Comparison of ENCODE assay signal across 26 cellular contexts in genomic region chr9:128355451-128355850, GRCh38. TPM values are rescaled to one million over a fixed set of nuclear protein-coding genes. Genes with fewer than 3 reads are reported as not detected.
DNase-seq lines count a peak whose midpoint lies in the region; ATAC-seq and TF ChIP-seq lines count a peak whose summit lies in the region.
"Had no signal": no experiment of that assay in that cellular context is flagged by ENCODE, and none has a peak within 500 bp of the region (broad histone marks: within the 10 kb centered on the region; RNA-seq: fewer than 3 reads in every experiment).

No MANE protein-coding gene starts in this region.

- no peak overlapping the region for H3K4me2 ChIP-seq in mesenchymal stem cell (ENCODE audit: low read length, poor library complexity, severe bottlenecking)
- H3K4me2 ChIP-seq: BLaER1 had no signal

- no peak overlapping the region for H3K4me3 Mint-ChIP-seq in stimulated activated effector memory CD8-positive, alpha-beta T cell treated with anti-CD3 and anti-CD28 coated beads, Interleukin-12 subunit alpha, Interleukin-12 subunit beta, amount 100 ng/mL, for 72 hours
- H3K4me3 Mint-ChIP-seq: CD14-positive monocyte; CD4-positive, CD25-positive, alpha-beta regulatory T cell; CD8-positive, alpha-beta memory T cell had no signal

- H2BK120ac ChIP-seq in mesenchymal stem cell (ENCODE audit: low read depth, low read length) = no peak overlapping the region

- WGBS in body of pancreas, 2 donors = 94 to 97% methylated on average over 6 to 19 of the region's 19 CpGs
- 97% methylated on average over 19 of the region's 19 CpGs for WGBS in mesenchymal stem cell

- POLR2A ChIA-PET in RWPE1 (lab: Yijun Ruan, JAX; ENCODE audit: low non-redundant PET) = no interaction called here

- H2BK5ac ChIP-seq in mesenchymal stem cell (ENCODE audit: low read depth, low read length, poor library complexity, severe bottlenecking) = no peak overlapping the region

- no peak overlapping the region for H2AFZ ChIP-seq in mesenchymal stem cell (ENCODE audit: low read depth, low read length)

- H3K36me3 ChIP-seq in body of pancreas (replicated peaks in 1 of 2; ENCODE audit: insufficient read depth in 1 of 2, low read depth in 2 of 2) (peaks cover 0 to 7% of the 10 kb centered on the region in 2 donors), mesenchymal stem cell (ENCODE audit: control insufficient read depth in 1 of 2, insufficient read depth in 2 of 2, low read depth in 1 of 2, low read length in 2 of 2) (peaks cover 43 to 61% of the 10 kb centered on the region in 2 experiments)

- H3K27ac ChIP-seq in RWPE1 (peak overlapping the region; percentile 41; the same call in 1 of the 2 replicates), body of pancreas (no peak overlapping the region), mesenchymal stem cell (ENCODE audit: low read length, poor library complexity, severe bottlenecking) (no peak overlapping the region)
- H3K27ac ChIP-seq: BLaER1 had no signal

- H3K9me3 Mint-ChIP-seq in stimulated activated effector memory CD8-positive, alpha-beta T cell treated with anti-CD3 and anti-CD28 coated beads, Interleukin-12 subunit alpha, Interleukin-12 subunit beta, amount 100 ng/mL, for 72 hours = no peaks in the 10 kb centered on the region
- H3K9me3 Mint-ChIP-seq: CD14-positive monocyte; CD4-positive, alpha-beta memory T cell; CD4-positive, CD25-positive, alpha-beta regulatory T cell; CD8-positive, alpha-beta memory T cell had no signal

- H3K4ac ChIP-seq in mesenchymal stem cell (ENCODE audit: low read depth in 1 of 2, low read length in 2 of 2) = no peak overlapping the region

- no peaks in the 10 kb centered on the region for H3K79me1 ChIP-seq in mesenchymal stem cell (replicated peaks; ENCODE audit: low read length, poor library complexity, severe bottlenecking)

- DNase-seq in RWPE1 (ENCODE audit: low spot score) (no peak), body of pancreas (no peak), mesenchymal stem cell (no peak), cardiac septum (ENCODE audit: low spot score) (no peak), NCI-H1694 (lab: John Stamatoyannopoulos, UW) (no peak), NCI-H510A (lab: John Stamatoyannopoulos, UW) (no peak)
- DNase-seq in stimulated activated effector memory CD8-positive, alpha-beta T cell treated with anti-CD3 and anti-CD28 coated beads, Interleukin-12 subunit alpha, Interleukin-12 subunit beta, amount 100 ng/mL, for 72 hours (ENCODE audit: low spot score in 2 of 2) = no peak
- DNase-seq: 8988T; ACHN; BE2C; C1 segment of cervical spinal cord; CD4-positive, alpha-beta memory T cell; CD4-positive, CD25-positive, alpha-beta regulatory T cell; CD8-positive, alpha-beta memory T cell; COR-L47; DMS 273 treated with DMSO at 0.1 percent for 48 hours; DMS153; DMS53; DMS79; DND-41; EL; GDM1 had no signal

- intact Hi-C loops in body of pancreas (cut with DNase I) = no loop called here
- intact Hi-C loops in cardiac septum (cut with DNase I) = no loop called here

- no peak overlapping the region for H3K14ac ChIP-seq in mesenchymal stem cell (ENCODE audit: low read length in 2 of 2)

- no peaks in the 10 kb centered on the region for H3K27me3 ChIP-seq in body of pancreas
- no peaks in the 10 kb centered on the region for H3K27me3 ChIP-seq in mesenchymal stem cell (ENCODE audit: control insufficient read depth in 1 of 2, insufficient read depth in 1 of 2, low read length in 2 of 2)
- H3K27me3 ChIP-seq: BE2C, BLaER1 had no signal

- no peaks in the 10 kb centered on the region for H3K4me1 Mint-ChIP-seq in stimulated activated effector memory CD8-positive, alpha-beta T cell treated with anti-CD3 and anti-CD28 coated beads, Interleukin-12 subunit alpha, Interleukin-12 subunit beta, amount 100 ng/mL, for 72 hours
- H3K4me1 Mint-ChIP-seq: CD14-positive monocyte; CD4-positive, alpha-beta memory T cell; CD4-positive, CD25-positive, alpha-beta regulatory T cell; CD8-positive, alpha-beta memory T cell had no signal

- no peak for TF ChIP-seq POLR2A in body of pancreas (IDR thresholded peaks at IDR 0.05)

- H3K18ac ChIP-seq in mesenchymal stem cell (ENCODE audit: low read depth in 1 of 2, low read length in 2 of 2) = no peak overlapping the region

- peak; percentile 14 for ATAC-seq in body of pancreas
- no peak for ATAC-seq in stimulated activated effector memory CD8-positive, alpha-beta T cell treated with anti-CD3 and anti-CD28 coated beads, Interleukin-12 subunit alpha, Interleukin-12 subunit beta, amount 100 ng/mL, for 72 hours
- no peak for ATAC-seq in HG02840 (IDR thresholded peaks at IDR 0.05; ENCODE audit: low FRiP score, unreplicated experiment)
- ATAC-seq: GM12878 had no signal

- no peak overlapping the region for H2BK12ac ChIP-seq in mesenchymal stem cell (ENCODE audit: low read length in 2 of 2)

- H4K91ac ChIP-seq in mesenchymal stem cell (ENCODE audit: low read length) = peak overlapping the region; percentile 28

- TF ChIP-seq CTCF in RWPE1 (conservative IDR thresholded peaks at IDR 0.05; ENCODE audit: low read depth) (no peak), body of pancreas (IDR thresholded peaks at IDR 0.05) (no peak)

- H3K9ac ChIP-seq in mesenchymal stem cell (ENCODE audit: low read length) = no peak overlapping the region
- H3K9ac ChIP-seq: BLaER1 had no signal

- H4K8ac ChIP-seq in mesenchymal stem cell (ENCODE audit: low read length) = no peak overlapping the region

- no peak overlapping the region for H3K23ac ChIP-seq in mesenchymal stem cell (ENCODE audit: low read length in 2 of 2)

- no peak overlapping the region for H2BK15ac ChIP-seq in mesenchymal stem cell (ENCODE audit: low read depth, poor library complexity, severe bottlenecking)

- peaks cover 58% of the 10 kb centered on the region for H3K36me3 Mint-ChIP-seq in stimulated activated effector memory CD8-positive, alpha-beta T cell treated with anti-CD3 and anti-CD28 coated beads, Interleukin-12 subunit alpha, Interleukin-12 subunit beta, amount 100 ng/mL, for 72 hours

- CTCF ChIA-PET in RWPE1 (lab: Yijun Ruan, JAX) = interaction anchor here (0.7 to 1.7 kb wide), 2 partner anchors 14 to 26 kb away, joined by 4 to 7 read pairs; no protein-coding TSS in a partner anchor

- H3K4me3 ChIP-seq in body of pancreas = no peak overlapping the region
- H3K4me3 ChIP-seq in mesenchymal stem cell (ENCODE audit: insufficient read depth in 1 of 2, low read depth in 1 of 2, low read length in 2 of 2) = no peak overlapping the region
- H3K4me3 ChIP-seq: BLaER1, GM12878 had no signal

- no peaks in the 10 kb centered on the region for H3K9me3 ChIP-seq in body of pancreas
- no peaks in the 10 kb centered on the region for H3K9me3 ChIP-seq in mesenchymal stem cell (ENCODE audit: control insufficient read depth, low read length)
- H3K9me3 ChIP-seq: BE2C, BLaER1 had no signal

- H3K4me1 ChIP-seq in body of pancreas (no peaks in the 10 kb centered on the region), mesenchymal stem cell (ENCODE audit: control insufficient read depth, insufficient read depth, low read depth, low read length) (no peaks in the 10 kb centered on the region)
- H3K4me1 ChIP-seq: BE2C had no signal

- H3K27ac Mint-ChIP-seq in stimulated activated effector memory CD8-positive, alpha-beta T cell treated with anti-CD3 and anti-CD28 coated beads, Interleukin-12 subunit alpha, Interleukin-12 subunit beta, amount 100 ng/mL, for 72 hours = peak overlapping the region; percentile 85

- H2AK5ac ChIP-seq in mesenchymal stem cell (ENCODE audit: low read length, severe bottlenecking) = no peak overlapping the region

RNA-seq across cellular contexts. Expression of gene SLC27A4, which starts 15.1 kb away (rescaled TPM):
- 10 to 100 TPM; 15.0 to 17.1 TPM for total RNA-seq in body of pancreas
- 18.4 TPM for polyA plus RNA-seq in mesenchymal stem cell (2013, experiment 1 of 2)
- polyA plus RNA-seq in mesenchymal stem cell (2013, experiment 2 of 2) = 18.7 TPM
- total RNA-seq in cardiac septum = 17.4 TPM

RNA-seq across cellular contexts. Expression of gene URM1, which starts 15.7 kb away (rescaled TPM):
- total RNA-seq in body of pancreas (10 to 100 TPM; 15.6 to 23.4 TPM), cardiac septum (49.5 TPM)
- polyA plus RNA-seq in mesenchymal stem cell (2013, experiment 1 of 2) = 59.4 TPM
- 59.8 TPM for polyA plus RNA-seq in mesenchymal stem cell (2013, experiment 2 of 2)

RNA-seq across cellular contexts. Expression of gene COQ4, which starts 32.8 kb away (rescaled TPM):
- total RNA-seq in body of pancreas = 10 to 100 TPM; 37.4 to 89.7 TPM
- polyA plus RNA-seq in mesenchymal stem cell (2013, experiment 1 of 2) = 41.5 TPM
- 41.8 TPM for polyA plus RNA-seq in mesenchymal stem cell (2013, experiment 2 of 2)
- total RNA-seq in cardiac septum = 25.9 TPM

RNA-seq across cellular contexts. Expression of gene TRUB2, which starts 33.2 kb away (rescaled TPM):
- total RNA-seq in body of pancreas (10 to 100 TPM in 1 of 2 donors, 1 to 10 TPM in 1; 6.3 to 11.4 TPM), cardiac septum (30.7 TPM)
- polyA plus RNA-seq in mesenchymal stem cell (2013, experiment 1 of 2) = 17.2 TPM
- 15.7 TPM for polyA plus RNA-seq in mesenchymal stem cell (2013, experiment 2 of 2)
